Comparison of ENCODE assay signal across 10 cellular contexts in genomic region chr11:1202154-1202775, GRCh38. TPM values are rescaled to one million over a fixed set of nuclear protein-coding genes. Genes with fewer than 3 reads are reported as not detected.
DNase-seq lines count a peak whose midpoint lies in the region; ATAC-seq and TF ChIP-seq lines count a peak whose summit lies in the region.
"Had no signal": no experiment of that assay in that cellular context is flagged by ENCODE, and none has a peak within 500 bp of the region (broad histone marks: within the 10 kb centered on the region; RNA-seq: fewer than 3 reads in every experiment).

No MANE protein-coding gene starts in this region.

- BruUV-seq in Panc1 (replicated peaks; lab: Mats Ljungman, UMichigan), result no TSS peak

- POLR2A ChIA-PET in Panc1 (lab: Charles Lee), result interaction anchor here (0.5 kb wide), 1 partner anchor 267 kb away, joined by 8 read pairs; no protein-coding TSS in a partner anchor

- H3K4me3 ChIP-seq in right atrium auricular region, result no peak overlapping the region
- no peak overlapping the region for H3K4me3 ChIP-seq in Panc1 (ENCODE audit: low read depth in 2 of 2, low read length in 2 of 2)
- H3K4me3 ChIP-seq in upper lobe of right lung, result no peak overlapping the region

- no peaks in the 10 kb centered on the region for H3K36me3 ChIP-seq in right atrium auricular region
- no peaks in the 10 kb centered on the region for H3K36me3 ChIP-seq in Panc1 (ENCODE audit: control insufficient read depth, insufficient read depth, low read length)
- H3K36me3 ChIP-seq in upper lobe of right lung, result no peaks in the 10 kb centered on the region

- intact Hi-C loops in Right ventricle myocardium superior (cut with DNase I), result loop anchor here (5.0 to 10.0 kb wide), 2 partner anchors 315 to 373 kb away; partner anchors contain the start of gene DUSP8
- intact Hi-C loops in Panc1 (cut with micrococcal nuclease; ENCODE audit: unreplicated experiment), result loop anchor here (10.0 kb wide), 1 partner anchor 313 kb away; no protein-coding TSS in a partner anchor
- intact Hi-C loops in upper lobe of right lung (cut with DNase I), result loop anchor here (10.0 kb wide), 1 partner anchor 303 kb away; no protein-coding TSS in a partner anchor

- H3K27ac ChIP-seq in right atrium auricular region (no peak overlapping the region), Panc1 (ENCODE audit: low read length) (peak overlapping the region; percentile 9; the same call in 1 of the 2 replicates), upper lobe of right lung (no peak overlapping the region)

- CTCF ChIA-PET in Panc1 (lab: Charles Lee), result interaction anchor here (0.7 to 1.3 kb wide), 4 partner anchors 20 to 86 kb away, joined by 3 to 4 read pairs (median 4); partner anchors contain the start of gene MUC5B

- H3K4me1 ChIP-seq in right atrium auricular region (no peaks in the 10 kb centered on the region), Panc1 (ENCODE audit: control insufficient read depth, insufficient read depth, low read length) (peaks cover 18% of the 10 kb centered on the region), upper lobe of right lung (no peaks in the 10 kb centered on the region)

- H3K9me3 ChIP-seq in right atrium auricular region (no peaks in the 10 kb centered on the region), Panc1 (ENCODE audit: control insufficient read depth, insufficient read depth, low read depth, low read length) (no peaks in the 10 kb centered on the region), upper lobe of right lung (no peaks in the 10 kb centered on the region)

- ATAC-seq in Right ventricle myocardium superior (ENCODE audit: poor library complexity) (peak; percentile 21), Panc1 (peak; percentile 62), upper lobe of right lung (no peak), GM18867 (IDR thresholded peaks at IDR 0.05; ENCODE audit: unreplicated experiment) (no peak), HG03025 (IDR thresholded peaks at IDR 0.05; ENCODE audit: low FRiP score, unreplicated experiment) (no peak)

- TF ChIP-seq CTCF in right atrium auricular region (IDR thresholded peaks at IDR 0.05) (no peak), Panc1 (IDR thresholded peaks at IDR 0.05) (no peak), upper lobe of right lung (IDR thresholded peaks at IDR 0.05) (no peak)

- DNase-seq in Right ventricle myocardium superior (peak; percentile 33), right atrium auricular region (ENCODE audit: low spot score) (no peak), Panc1 (ENCODE audit: low read depth, low spot score) (no peak), hepatic stellate cell (ENCODE audit: low spot score) (peak; percentile 64), upper lobe of right lung (peak; percentile 57), ureter (ENCODE audit: low spot score) (no peak)
- DNase-seq: HFFc6 had no signal

- in situ Hi-C loops in Panc1 (cut with HindIII; ENCODE audit: low pct_unique_long_range_greater_than_20kb, low sequenced_read_pairs), result no loop called here

- H3K27me3 ChIP-seq in right atrium auricular region, result no peaks in the 10 kb centered on the region
- no peaks in the 10 kb centered on the region for H3K27me3 ChIP-seq in Panc1 (ENCODE audit: control insufficient read depth, insufficient read depth, low read length)
- H3K27me3 ChIP-seq in upper lobe of right lung, result peaks cover 49% of the 10 kb centered on the region

RNA-seq across cellular contexts. Expression of gene MUC5B, which starts 20.6 kb away (rescaled TPM):
- total RNA-seq in Right ventricle myocardium superior, result not detected
- total RNA-seq in right atrium auricular region, result not detected
- 1.2 TPM for total RNA-seq in Panc1 (2021; ENCODE audit: unreplicated experiment)
- polyA plus RNA-seq in Panc1 (2012; ENCODE audit: insufficient read length), result 0.40 TPM
- 1.2 TPM for total RNA-seq in upper lobe of right lung
- not detected for total RNA-seq in ureter
- total RNA-seq: HFFc6; naive thymus-derived CD4-positive, alpha-beta T cell had no signal
- polyA plus RNA-seq: naive thymus-derived CD4-positive, alpha-beta T cell had no signal

RNA-seq across cellular contexts. Expression of gene MUC5AC, which starts 44.5 kb away (rescaled TPM):
- not detected for total RNA-seq in Right ventricle myocardium superior
- total RNA-seq in right atrium auricular region, result not detected
- total RNA-seq in Panc1 (2021; ENCODE audit: unreplicated experiment), result 0.03 TPM
- polyA plus RNA-seq in Panc1 (2012; ENCODE audit: insufficient read length), result 0.04 TPM
- not detected for total RNA-seq in upper lobe of right lung
- total RNA-seq in ureter, result not detected
- total RNA-seq: HFFc6; naive thymus-derived CD4-positive, alpha-beta T cell had no signal
- polyA plus RNA-seq: naive thymus-derived CD4-positive, alpha-beta T cell had no signal

Comparison
In these comparisons a context has a peak if more than half of its experiments do, and no peak if none do; other contexts are left out.
1. DNase-seq: peak in Right ventricle myocardium superior (single experiment), hepatic stellate cell (single experiment) and upper lobe of right lung (single experiment); none in right atrium auricular region (single experiment), Panc1 (single experiment) and ureter (single experiment).
2. ATAC-seq: peak in Right ventricle myocardium superior (single experiment) and Panc1 (single experiment); none in upper lobe of right lung (single experiment), GM18867 (single experiment) and HG03025 (single experiment).